In genomic region chr19:7701049-7701653, GRCh38 we compare ENCODE assay signal across 33 cellular contexts. TPM values are rescaled to one million over a fixed set of nuclear protein-coding genes. Genes with fewer than 3 reads are reported as not detected.
DNase-seq lines count a peak whose midpoint lies in the region; TF ChIP-seq lines count a peak whose summit lies in the region.
"Had no signal": no experiment of that assay in that cellular context is flagged by ENCODE, and none has a peak within 500 bp of the region (broad histone marks: within the 10 kb centered on the region; RNA-seq: fewer than 3 reads in every experiment).

No MANE protein-coding gene starts in this region.

- H3K36me3 ChIP-seq in spleen (peaks cover 0 to 8% (median 0%) of the 10 kb centered on the region in 6 donors), hepatocyte (replicated peaks; ENCODE audit: insufficient read depth, low read depth) (no peaks in the 10 kb centered on the region)
- H3K36me3 ChIP-seq in effector memory CD4-positive, alpha-beta T cell (ENCODE audit: control insufficient read depth, insufficient read depth, low read length): no peaks in the 10 kb centered on the region
- H3K36me3 ChIP-seq: breast epithelium, gastroesophageal sphincter, MG63, ovary, SJSA1, suprapubic skin, upper lobe of left lung had no signal

- H3K36me3 Mint-ChIP-seq in IgD-negative memory B cell: peaks cover 2% of the 10 kb centered on the region
- H3K36me3 Mint-ChIP-seq: activated naive CD4-positive, alpha-beta T cell treated with anti-CD3 and anti-CD28 coated beads, Interleukin-2, amount 50 U/mL, for 72 hours had no signal

- H3K27me3 Mint-ChIP-seq in IgD-negative memory B cell: no peaks in the 10 kb centered on the region

- TF ChIP-seq CTCF in spleen (IDR thresholded peaks at IDR 0.05 in 8 of 11, conservative IDR thresholded peaks at IDR 0.05 in 3 of 11) (no peak), hepatocyte (IDR thresholded peaks at IDR 0.05; ENCODE audit: poor library complexity) (no peak)

- WGBS in spleen, 5 donors: 87 to 94% (median 93%) methylated on average over 4 to 12 of the region's 12 CpGs
- 94% methylated on average over 12 of the region's 12 CpGs for WGBS in hepatocyte (ENCODE audit: low lambda C conversion rate, missing lambda C conversion rate)

- H2AFZ ChIP-seq in hepatocyte: no peak overlapping the region

- H3K79me2 ChIP-seq in hepatocyte: no peaks in the 10 kb centered on the region

- H3K4me3 Mint-ChIP-seq in IgD-negative memory B cell: peak overlapping the region; percentile 82 to 97 (median 92)
- H3K4me3 Mint-ChIP-seq: activated CD8-positive, alpha-beta T cell treated with anti-CD3 and anti-CD28 coated beads, Interleukin-2, amount 10 ng/mL, durations not matched to agents 7 days and 5 days; stimulated activated effector memory CD8-positive, alpha-beta T cell treated with anti-CD3 and anti-CD28 coated beads, Interleukin-12 subunit alpha, Interleukin-12 subunit beta, amount 100 ng/mL, for 72 hours had no signal

- H3K9me3 ChIP-seq in spleen: no peaks in the 10 kb centered on the region
- no peaks in the 10 kb centered on the region for H3K9me3 ChIP-seq in effector memory CD4-positive, alpha-beta T cell (ENCODE audit: control insufficient read depth, low read length)
- H3K9me3 ChIP-seq in hepatocyte (ENCODE audit: low read depth): no peaks in the 10 kb centered on the region
- H3K9me3 ChIP-seq: breast epithelium, gastroesophageal sphincter, MG63, ovary, SJSA1, suprapubic skin, upper lobe of left lung had no signal

- H3K4me1 ChIP-seq in spleen (peaks cover 4 to 95% (median 48%) of the 10 kb centered on the region in 6 donors), hepatocyte (ENCODE audit: insufficient read depth) (no peaks in the 10 kb centered on the region)
- H3K4me1 ChIP-seq in effector memory CD4-positive, alpha-beta T cell (ENCODE audit: control insufficient read depth, insufficient read depth, low read length, poor library complexity, severe bottlenecking): peaks cover 6% of the 10 kb centered on the region
- H3K4me1 ChIP-seq: breast epithelium, gastroesophageal sphincter, SJSA1 had no signal

- peaks cover 0 to 25% (median 0%) of the 10 kb centered on the region in 7 donors for H3K27me3 ChIP-seq in spleen (replicated peaks in 1 of 7)
- no peaks in the 10 kb centered on the region for H3K27me3 ChIP-seq in effector memory CD4-positive, alpha-beta T cell (replicated peaks; ENCODE audit: control insufficient read depth, insufficient read depth, low read length, poor library complexity, severe bottlenecking)
- peaks cover 6% of the 10 kb centered on the region for H3K27me3 ChIP-seq in hepatocyte
- H3K27me3 ChIP-seq: ovary had no signal

- no peaks in the 10 kb centered on the region for H4K20me1 ChIP-seq in hepatocyte (ENCODE audit: insufficient read depth, poor library complexity, severe bottlenecking)

- H3K9me3 Mint-ChIP-seq in IgD-negative memory B cell: no peaks in the 10 kb centered on the region
- H3K9me3 Mint-ChIP-seq: activated naive CD4-positive, alpha-beta T cell treated with anti-CD3 and anti-CD28 coated beads, Interleukin-2, amount 50 U/mL, for 72 hours; stimulated activated effector memory CD8-positive, alpha-beta T cell treated with anti-CD3 and anti-CD28 coated beads, Interleukin-12 subunit alpha, Interleukin-12 subunit beta, amount 100 ng/mL, for 72 hours had no signal

- H3K27ac ChIP-seq in spleen (peak overlapping the region; percentile 8 to 90 (median 80)), hepatocyte (no peak overlapping the region)
- no peak overlapping the region for H3K27ac ChIP-seq in effector memory CD4-positive, alpha-beta T cell (ENCODE audit: insufficient read depth, low read length, poor library complexity, severe bottlenecking)
- H3K27ac ChIP-seq: 22Rv1, breast epithelium, gastroesophageal sphincter, KMS-11, ovary, SJSA1, suprapubic skin, upper lobe of left lung, VCaP had no signal

- peak overlapping the region; percentile 98 to 100 (median 99) for H3K27ac Mint-ChIP-seq in IgD-negative memory B cell
- H3K27ac Mint-ChIP-seq: activated CD8-positive, alpha-beta T cell treated with anti-CD3 and anti-CD28 coated beads, Interleukin-2, amount 10 ng/mL, durations not matched to agents 7 days and 5 days; activated naive CD4-positive, alpha-beta T cell treated with anti-CD3 and anti-CD28 coated beads, Interleukin-2, amount 50 U/mL, for 72 hours had no signal

- H3K4me2 ChIP-seq in hepatocyte: no peak overlapping the region
- H3K4me2 ChIP-seq: KMS-11 had no signal

- peak; percentile 57 for DNase-seq in activated CD8-positive, alpha-beta memory T cell treated with anti-CD3 and anti-CD28 coated beads for 24 hours
- DNase-seq in activated CD8-positive, alpha-beta memory T cell treated with anti-CD3 and anti-CD28 coated beads, Interleukin-2, amount 50 U/mL, for 48 hours: no peak
- DNase-seq in spleen: peak; percentile 75
- DNase-seq in effector memory CD4-positive, alpha-beta T cell: no peak
- DNase-seq in hepatocyte (ENCODE audit: low spot score): no peak
- DNase-seq: activated CD4-positive, alpha-beta T cell treated with anti-CD3 and anti-CD28 coated beads for 4 hours; activated CD8-positive, alpha-beta T cell treated with anti-CD3 and anti-CD28 coated beads, Interleukin-2, amount 10 ng/mL, durations not matched to agents 7 days and 5 days; activated effector memory CD4-positive, alpha-beta T cell treated with Interleukin-2 at 50 U/mL for 16 hours; activated T-cell treated with anti-CD3 and anti-CD28 coated beads for 4 hours; anterior cingulate cortex; DND-41; hippocampal formation; MG63; NCI-H1105 treated with DMSO at 0.1 percent for 48 hours; NCI-H1930; NCI-H510A treated with DMSO at 0.1 percent for 48 hours; ovary; T1000 had no signal

- intact Hi-C loops in spleen (cut with DNase I; ENCODE audit: low total_unique reads): no loop called here

- H3K9me2 ChIP-seq in hepatocyte (replicated peaks; ENCODE audit: insufficient read depth): no peaks in the 10 kb centered on the region

- H3K4me1 Mint-ChIP-seq in IgD-negative memory B cell: peaks cover 41 to 61% (median 60%) of the 10 kb centered on the region in 3 donors

- no peak for TF ChIP-seq POLR2A in spleen (IDR thresholded peaks at IDR 0.05)

- H3K4me3 ChIP-seq in spleen (peak overlapping the region in 6 of 8 donors; percentile 5 to 59 (median 20)), hepatocyte (no peak overlapping the region)
- no peak overlapping the region for H3K4me3 ChIP-seq in effector memory CD4-positive, alpha-beta T cell (ENCODE audit: insufficient read depth, low read depth, low read length, poor library complexity, severe bottlenecking)
- H3K4me3 ChIP-seq: breast epithelium, gastroesophageal sphincter, MG63, ovary, SJSA1, suprapubic skin, upper lobe of left lung had no signal

RNA-seq across cellular contexts. Expression of gene FCER2, which starts 0.8 kb away (rescaled TPM):
- polyA plus RNA-seq in IgD-negative memory B cell (197 TPM), spleen (100 to 1,000 TPM in 2 of 3 donors, 10 to 100 TPM in 1; 48.0 to 108 (median 105) TPM), hepatocyte (not detected in 2 replicates)
- total RNA-seq in spleen (100 to 1,000 TPM in 1 of 7 donors, 10 to 100 TPM in 6; 26.4 to 121 (median 47.0) TPM), hepatocyte (not detected in 2 replicates)
- total RNA-seq: H4, lung microvascular endothelial cell, SJSA1, suprapubic skin had no signal
- polyA plus RNA-seq: neural cell had no signal

RNA-seq across cellular contexts. Expression of gene TRAPPC5, which starts 20.5 kb away (rescaled TPM):
- 219 TPM for polyA plus RNA-seq in IgD-negative memory B cell
- 10 to 100 TPM; 47.2 to 88.5 (median 77.4) TPM for total RNA-seq in spleen
- polyA plus RNA-seq in spleen: 100 to 1,000 TPM in 2 of 3 donors, 10 to 100 TPM in 1; 94.3 to 159 (median 128) TPM
- total RNA-seq in hepatocyte: 64.6 and 80.4 TPM in 2 replicates
- polyA plus RNA-seq in hepatocyte: 175 and 187 TPM in 2 replicates

RNA-seq across cellular contexts. Expression of gene MCEMP1, which starts 24.3 kb away (rescaled TPM):
- polyA plus RNA-seq in IgD-negative memory B cell (0.73 TPM), spleen (10 to 100 TPM in 2 of 3 donors, 1 to 10 TPM in 1; 3.9 to 23.7 (median 11.7) TPM), hepatocyte (not detected in 2 replicates)
- total RNA-seq in spleen (10 to 100 TPM; 12.9 to 95.6 (median 28.7) TPM), hepatocyte (not detected in 2 replicates)
- total RNA-seq: activated CD8-positive, alpha-beta T cell treated with anti-CD3 and anti-CD28 coated beads, Interleukin-2, amount 10 ng/mL, durations not matched to agents 7 days and 5 days; activated naive CD4-positive, alpha-beta T cell treated with anti-CD3 and anti-CD28 coated beads, Interleukin-2, amount 50 U/mL, for 72 hours; H4; left colon; lung microvascular endothelial cell; SJSA1 had no signal
- polyA plus RNA-seq: neural cell had no signal

RNA-seq across cellular contexts. Expression of gene CLEC4G, which starts 30.8 kb away (rescaled TPM):
- 0.43 TPM for polyA plus RNA-seq in IgD-negative memory B cell
- total RNA-seq in spleen: 1 to 10 TPM in 3 of 7 donors, under 1 TPM in 3, not detected in 1; 0.34 to 4.0 (median 0.88) TPM
- polyA plus RNA-seq in spleen: 1 to 10 TPM in 2 of 3 donors, under 1 TPM in 1; 0.50 to 1.3 (median 1.0) TPM
- not detected in 2 replicates for total RNA-seq in hepatocyte
- polyA plus RNA-seq in hepatocyte: not detected in 2 replicates
- total RNA-seq: activated CD8-positive, alpha-beta T cell treated with anti-CD3 and anti-CD28 coated beads, Interleukin-2, amount 10 ng/mL, durations not matched to agents 7 days and 5 days; activated naive CD4-positive, alpha-beta T cell treated with anti-CD3 and anti-CD28 coated beads, Interleukin-2, amount 50 U/mL, for 72 hours; H4; lung microvascular endothelial cell; SJSA1 had no signal
- polyA plus RNA-seq: neural cell had no signal

RNA-seq across cellular contexts. Expression of gene RETN, which starts 32.3 kb away (rescaled TPM):
- polyA plus RNA-seq in IgD-negative memory B cell: not detected
- total RNA-seq in spleen: 10 to 100 TPM in 4 of 7 donors, 1 to 10 TPM in 3; 5.4 to 44.0 (median 12.4) TPM
- polyA plus RNA-seq in spleen: 10 to 100 TPM; 26.0 to 60.6 (median 51.1) TPM
- total RNA-seq in hepatocyte: not detected in 2 replicates
- polyA plus RNA-seq in hepatocyte: 0.74 TPM in 1 of 2 replicates, not detected in the other
- total RNA-seq: activated naive CD4-positive, alpha-beta T cell treated with anti-CD3 and anti-CD28 coated beads, Interleukin-2, amount 50 U/mL, for 72 hours; breast epithelium; gastroesophageal sphincter; H4; left colon; lung microvascular endothelial cell; SJSA1; suprapubic skin had no signal
- polyA plus RNA-seq: neural cell had no signal

Comparison
In these comparisons a context has a peak if more than half of its experiments do, and no peak if none do; other contexts are left out.
1. DNase-seq: peak in activated CD8-positive, alpha-beta memory T cell treated with anti-CD3 and anti-CD28 coated beads for 24 hours (single experiment) and spleen (single experiment); none in activated CD8-positive, alpha-beta memory T cell treated with anti-CD3 and anti-CD28 coated beads, Interleukin-2, amount 50 U/mL, for 48 hours (single experiment), effector memory CD4-positive, alpha-beta T cell (0 of 3) and hepatocyte (single experiment).
2. H3K27ac ChIP-seq: peak in spleen (8 of 8); none in effector memory CD4-positive, alpha-beta T cell (single experiment) and hepatocyte (single experiment).
3. H3K4me3 ChIP-seq: peak in spleen (6 of 8); none in effector memory CD4-positive, alpha-beta T cell (single experiment) and hepatocyte (single experiment).
4. RNA of gene FCER2, which starts 0.8 kb away (polyA plus RNA-seq): 197 TPM in IgD-negative memory B cell (single experiment) and 48.0 to 108 TPM in spleen; not detected in hepatocyte; every median in the first group is over 10 times any median in the second.